Comparison of ENCODE assay signal across 9 cellular contexts in the genomic region with DNA sequence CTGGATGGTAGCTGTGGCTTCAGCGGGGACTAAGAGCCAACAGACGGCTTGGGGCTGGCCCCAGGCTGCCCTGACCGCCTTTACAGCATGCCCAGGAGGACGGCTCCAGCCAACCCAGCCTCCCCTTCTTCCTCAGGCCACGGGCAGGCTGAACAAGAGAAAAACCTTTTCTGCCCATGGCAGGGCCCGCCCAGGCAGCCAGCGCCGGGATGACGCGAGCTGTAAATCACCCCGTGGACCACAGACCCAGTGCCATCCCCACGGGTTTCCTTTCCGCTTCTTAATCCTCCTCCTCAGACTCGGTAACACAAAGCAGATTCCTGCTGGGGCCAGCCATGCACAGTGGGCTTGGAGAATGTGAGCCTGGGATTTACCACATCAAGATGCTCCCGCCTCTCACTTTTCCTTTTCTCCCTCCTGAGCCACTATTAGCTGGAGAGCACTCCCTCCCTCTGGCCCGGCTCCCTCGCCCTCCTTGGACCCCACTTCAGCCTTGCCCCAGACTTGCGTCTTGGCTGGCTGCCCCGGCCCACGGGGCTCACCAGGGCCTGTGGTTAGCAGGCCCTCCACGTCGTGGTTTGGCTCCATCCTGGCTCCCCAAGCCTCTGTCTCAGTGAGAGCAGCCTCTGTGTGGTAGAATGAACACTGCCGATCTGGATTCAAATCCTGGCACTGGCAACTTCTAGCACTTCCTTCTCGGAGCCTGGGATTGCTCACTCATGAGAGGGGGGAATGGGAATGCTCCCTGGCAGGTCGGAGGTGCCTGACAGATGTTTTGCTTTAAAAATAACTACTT. TPM values are rescaled to one million over a fixed set of nuclear protein-coding genes. Genes with fewer than 3 reads are reported as not detected.
DNase-seq lines count a peak whose midpoint lies in the region; ATAC-seq, FAIRE-seq and TF ChIP-seq lines count a peak whose summit lies in the region.
"Had no signal": no experiment of that assay in that cellular context is flagged by ENCODE, and none has a peak within 500 bp of the region (broad histone marks: within the 10 kb centered on the region; RNA-seq: fewer than 3 reads in every experiment).

No MANE protein-coding gene starts in this region.

- no peaks in the 10 kb centered on the region for H3K36me3 Mint-ChIP-seq in activated naive CD4-positive, alpha-beta T cell treated with anti-CD3 and anti-CD28 coated beads for 36 hours (ENCODE audit: low read depth)

- CTCF ChIA-PET in activated naive CD4-positive, alpha-beta T cell treated with anti-CD3 and anti-CD28 coated beads for 36 hours (lab: Charles Lee): interaction anchor here (1.2 kb wide), 1 partner anchor 29 kb away, joined by 4 read pairs; no protein-coding TSS in a partner anchor

- no peak for TF ChIP-seq CTCF in astrocyte of the cerebellum (IDR thresholded peaks at IDR 0.05; ENCODE audit: low read depth, low read length, missing control alignments)
- no peak for TF ChIP-seq CTCF in lung (IDR thresholded peaks at IDR 0.05; ENCODE audit: control extremely low read depth, extremely low read depth)
- TF ChIP-seq CTCF in GM13976 (IDR thresholded peaks at IDR 0.05; ENCODE audit: borderline replicate concordance, control extremely low read depth, extremely low read depth, insufficient read depth, missing control alignments): no peak

- H3K4me3 Mint-ChIP-seq in activated naive CD4-positive, alpha-beta T cell treated with anti-CD3 and anti-CD28 coated beads for 36 hours: no peak overlapping the region

- 33 to 52% methylated on average over 25 of the region's 25 CpGs for WGBS in lung, 2 donors

- no peak for FAIRE-seq in urothelium cell line (lab: Jason Lieb, UNC)

- no peaks in the 10 kb centered on the region for H3K9me3 ChIP-seq in lung (ENCODE audit: control insufficient read depth in 2 of 2, insufficient read depth in 1 of 2, low read length in 1 of 2)

- in situ Hi-C loops in astrocyte of the cerebellum (cut with HindIII; ENCODE audit: low sequenced_read_pairs) (no loop called here), GM13976 (cut with MboI; ENCODE audit: low sequenced_read_pairs, unreplicated experiment) (no loop called here)

- no peak overlapping the region for H3K4me3 ChIP-seq in astrocyte of the cerebellum (ENCODE audit: low read depth, low read length)
- no peak overlapping the region for H3K4me3 ChIP-seq in lung

- H3K9me3 Mint-ChIP-seq in activated naive CD4-positive, alpha-beta T cell treated with anti-CD3 and anti-CD28 coated beads for 36 hours: no peaks in the 10 kb centered on the region

- intact Hi-C loops in activated naive CD4-positive, alpha-beta T cell treated with anti-CD3 and anti-CD28 coated beads for 36 hours (cut with micrococcal nuclease): no loop called here

- DNase-seq in activated naive CD4-positive, alpha-beta T cell treated with anti-CD3 and anti-CD28 coated beads for 36 hours: peak; percentile 21
- no peak for DNase-seq in activated naive CD4-positive, alpha-beta T cell (lab: John Stamatoyannopoulos, UW)
- DNase-seq in astrocyte of the cerebellum (ENCODE audit: low read depth) (peak; percentile 99), lung (ENCODE audit: low spot score) (peak; percentile 55), urothelium cell line (ENCODE audit: low spot score) (peak; percentile 72), NCI-H524 treated with DMSO at 0.1 percent for 48 hours (lab: John Stamatoyannopoulos, UW) (no peak), GM13976 (ENCODE audit: low spot score) (no peak)
- DNase-seq: cerebellar nuclear complex had no signal

- no peaks in the 10 kb centered on the region for H3K27me3 ChIP-seq in lung (ENCODE audit: control insufficient read depth, insufficient read depth)

- H3K4me1 ChIP-seq in lung (ENCODE audit: control insufficient read depth in 2 of 2, insufficient read depth in 2 of 2, low read length in 2 of 2): peaks cover 0 to 8% of the 10 kb centered on the region in 2 donors

- peaks cover 0 to 31% of the 10 kb centered on the region in 2 donors for H3K36me3 ChIP-seq in lung (ENCODE audit: control insufficient read depth in 2 of 2, insufficient read depth in 2 of 2, low read length in 2 of 2)

- peak overlapping the region in 1 of 2 donors; percentile 23 for H3K27ac ChIP-seq in lung (ENCODE audit: low read depth in 1 of 2, low read length in 1 of 2)

- no peaks in the 10 kb centered on the region for H3K27me3 Mint-ChIP-seq in activated naive CD4-positive, alpha-beta T cell treated with anti-CD3 and anti-CD28 coated beads for 36 hours (ENCODE audit: low read depth)

- no peak overlapping the region for H3K27ac Mint-ChIP-seq in activated naive CD4-positive, alpha-beta T cell treated with anti-CD3 and anti-CD28 coated beads for 36 hours

- ATAC-seq in lung (ENCODE audit: insufficient read depth, low FRiP score) (peak; percentile 4), HG03469 (IDR thresholded peaks at IDR 0.05; ENCODE audit: unreplicated experiment) (no peak)

- H3K4me1 Mint-ChIP-seq in activated naive CD4-positive, alpha-beta T cell treated with anti-CD3 and anti-CD28 coated beads for 36 hours (ENCODE audit: low read depth): no peaks in the 10 kb centered on the region

RNA-seq across cellular contexts. Expression of a gene that starts 31.4 kb away (rescaled TPM):
- total RNA-seq in activated naive CD4-positive, alpha-beta T cell treated with anti-CD3 and anti-CD28 coated beads for 36 hours: not detected
- total RNA-seq in lung: 10 to 100 TPM; 38.6 to 51.4 TPM
- polyA plus RNA-seq in lung: 10 to 100 TPM; 49.7 to 63.3 TPM

Comparison
In these comparisons a context has a peak if more than half of its experiments do, and no peak if none do; other contexts are left out.
1. DNase-seq: peak in activated naive CD4-positive, alpha-beta T cell treated with anti-CD3 and anti-CD28 coated beads for 36 hours (single experiment), astrocyte of the cerebellum (single experiment), lung (single experiment) and urothelium cell line (single experiment); none in activated naive CD4-positive, alpha-beta T cell (0 of 4), NCI-H524 treated with DMSO at 0.1 percent for 48 hours (single experiment) and GM13976 (single experiment).
2. RNA of a gene that starts 31.4 kb away (total RNA-seq): 38.6 to 51.4 TPM in lung; not detected in activated naive CD4-positive, alpha-beta T cell treated with anti-CD3 and anti-CD28 coated beads for 36 hours; every median in the first group is over 10 times any median in the second.